Comparison of ENCODE assay signal across 1 cellular context in the genomic region with DNA sequence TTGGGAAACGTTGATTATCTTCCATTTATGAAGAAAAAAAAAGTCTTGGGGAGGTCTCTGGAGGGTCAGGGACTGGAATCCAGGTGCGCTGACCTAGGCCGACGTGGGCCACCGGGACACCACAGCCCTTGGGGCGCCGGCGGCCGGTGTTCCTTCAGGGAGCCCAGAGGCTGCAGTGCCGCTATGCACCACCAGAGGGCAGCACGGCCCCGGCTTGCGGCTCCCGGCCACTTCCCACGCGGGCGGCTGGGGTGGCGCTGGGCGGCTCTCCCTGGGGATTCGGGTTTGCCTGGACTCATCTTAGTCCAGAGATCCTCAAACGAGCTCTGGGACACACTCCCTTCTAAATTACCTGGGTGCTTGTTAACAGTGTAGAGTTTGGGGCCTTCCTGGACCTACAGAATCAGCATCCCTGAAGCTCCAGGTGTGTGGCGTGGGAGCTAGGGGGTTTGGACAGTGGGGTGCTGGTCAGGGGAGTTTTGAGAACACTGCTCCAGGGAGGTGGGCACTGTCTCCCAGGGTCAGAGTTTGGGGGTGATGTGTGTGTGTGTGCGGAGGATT.
TF ChIP-seq lines count a peak whose summit lies in the region.

No MANE protein-coding gene starts in this region.

TF ChIP-seq in HepG2, 621 proteins besides CTCF, POLR2A, EP300 and RAD21 (continued from another document and continues in another):
- TF ChIP-seq, protein P1, sequence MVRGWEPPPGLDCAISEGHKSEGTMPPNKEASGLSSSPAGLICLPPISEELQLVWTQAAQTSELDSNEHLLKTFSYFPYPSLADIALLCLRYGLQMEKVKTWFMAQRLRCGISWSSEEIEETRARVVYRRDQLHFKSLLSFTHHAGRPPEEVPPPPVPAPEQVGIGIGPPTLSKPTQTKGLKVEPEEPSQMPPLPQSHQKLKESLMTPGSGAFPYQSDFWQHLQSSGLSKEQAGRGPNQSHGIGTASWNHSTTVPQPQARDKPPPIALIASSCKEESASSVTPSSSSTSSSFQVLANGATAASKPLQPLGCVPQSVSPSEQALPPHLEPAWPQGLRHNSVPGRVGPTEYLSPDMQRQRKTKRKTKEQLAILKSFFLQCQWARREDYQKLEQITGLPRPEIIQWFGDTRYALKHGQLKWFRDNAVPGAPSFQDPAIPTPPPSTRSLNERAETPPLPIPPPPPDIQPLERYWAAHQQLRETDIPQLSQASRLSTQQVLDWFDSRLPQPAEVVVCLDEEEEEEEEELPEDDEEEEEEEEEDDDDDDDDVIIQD (CRISPR knock-in tag; IDR thresholded peaks at IDR 0.05; ENCODE audit: low read depth), result no peak
- TF ChIP-seq ATF7 (IDR thresholded peaks at IDR 0.05) (no peak), ATF7 (CRISPR knock-in tag; IDR thresholded peaks at IDR 0.05) (no peak), ZNF510 (CRISPR knock-in tag; IDR thresholded peaks at IDR 0.05; ENCODE audit: low read depth) (no peak), ZNF337 (CRISPR knock-in tag; IDR thresholded peaks at IDR 0.05; ENCODE audit: borderline replicate concordance, low read depth) (no peak), SYNCRIP (IDR thresholded peaks at IDR 0.05; ENCODE audit: insufficient read depth, low read depth, low read length) (no peak), TAF1 (CRISPR knock-in tag; IDR thresholded peaks at IDR 0.05) (no peak), ZNF713 (CRISPR knock-in tag; IDR thresholded peaks at IDR 0.05) (no peak), KAT2B (IDR thresholded peaks at IDR 0.05; ENCODE audit: borderline replicate concordance, low read depth, low read length) (no peak), ZNF598 (CRISPR knock-in tag; IDR thresholded peaks at IDR 0.05; ENCODE audit: borderline replicate concordance) (peak; percentile 89; the same call in 1 of the 2 replicates), FOXM1 (CRISPR knock-in tag; IDR thresholded peaks at IDR 0.05) (no peak), ZNF674 (CRISPR knock-in tag; IDR thresholded peaks at IDR 0.05; ENCODE audit: low read depth) (no peak), ZNF292 (CRISPR knock-in tag; IDR thresholded peaks at IDR 0.05; ENCODE audit: borderline replicate concordance, low read depth) (no peak), SALL1 (CRISPR knock-in tag; IDR thresholded peaks at IDR 0.05) (peak; percentile 73), HDAC6 (IDR thresholded peaks at IDR 0.05; ENCODE audit: low read depth, low read length) (no peak), ZNF3 (CRISPR knock-in tag; IDR thresholded peaks at IDR 0.05) (no peak), ZFAT (CRISPR knock-in tag; conservative IDR thresholded peaks at IDR 0.05) (no peak), EEA1 (CRISPR knock-in tag; IDR thresholded peaks at IDR 0.05; ENCODE audit: borderline replicate concordance) (peak; percentile 61; the same call in 1 of the 2 replicates), ATF1 (CRISPR knock-in tag; IDR thresholded peaks at IDR 0.05) (no peak), PLRG1 (conservative IDR thresholded peaks at IDR 0.05) (no peak), ZNF296 (CRISPR knock-in tag; conservative IDR thresholded peaks at IDR 0.05) (no peak), NFE2L2 (IDR thresholded peaks at IDR 0.05; ENCODE audit: low read length) (no peak), ZNF367 (CRISPR knock-in tag; IDR thresholded peaks at IDR 0.05; ENCODE audit: borderline replicate concordance) (no peak), ZNF558 (CRISPR knock-in tag; IDR thresholded peaks at IDR 0.05; ENCODE audit: borderline replicate concordance) (no peak), CEBPG (CRISPR knock-in tag; IDR thresholded peaks at IDR 0.05) (no peak), TOPORS (CRISPR knock-in tag; IDR thresholded peaks at IDR 0.05) (no peak), RCOR2 (CRISPR knock-in tag; IDR thresholded peaks at IDR 0.05) (no peak), MAF1 (CRISPR knock-in tag; IDR thresholded peaks at IDR 0.05; ENCODE audit: borderline replicate concordance) (no peak), ZNF251 (CRISPR knock-in tag; IDR thresholded peaks at IDR 0.05) (no peak), ZNF569 (CRISPR knock-in tag; IDR thresholded peaks at IDR 0.05; ENCODE audit: borderline replicate concordance) (no peak), SNAI1 (CRISPR knock-in tag; IDR thresholded peaks at IDR 0.05; ENCODE audit: borderline replicate concordance) (no peak), MED13 (CRISPR knock-in tag; IDR thresholded peaks at IDR 0.05) (no peak), ZNF10 (CRISPR knock-in tag; IDR thresholded peaks at IDR 0.05; ENCODE audit: borderline replicate concordance, low read depth) (no peak), MAFG (CRISPR knock-in tag; IDR thresholded peaks at IDR 0.05) (no peak; the same call in 1 of the 2 replicates), ZMYM4 (CRISPR knock-in tag; IDR thresholded peaks at IDR 0.05) (peak; percentile 19; the same call in 1 of the 2 replicates), TCF7 (IDR thresholded peaks at IDR 0.05; ENCODE audit: low read depth) (no peak), EZH2 (conservative IDR thresholded peaks at IDR 0.05; ENCODE audit: low read depth, low read length) (no peak; the same call in 1 of the 2 replicates), ZBTB8A (CRISPR knock-in tag; IDR thresholded peaks at IDR 0.05; ENCODE audit: borderline replicate concordance, low read depth) (no peak), ZNF883 (CRISPR knock-in tag; IDR thresholded peaks at IDR 0.05; ENCODE audit: not compliant biosample characterization) (no peak), ZFP90 (CRISPR knock-in tag; IDR thresholded peaks at IDR 0.05; ENCODE audit: borderline replicate concordance) (no peak)
- TF ChIP-seq, protein P2, sequence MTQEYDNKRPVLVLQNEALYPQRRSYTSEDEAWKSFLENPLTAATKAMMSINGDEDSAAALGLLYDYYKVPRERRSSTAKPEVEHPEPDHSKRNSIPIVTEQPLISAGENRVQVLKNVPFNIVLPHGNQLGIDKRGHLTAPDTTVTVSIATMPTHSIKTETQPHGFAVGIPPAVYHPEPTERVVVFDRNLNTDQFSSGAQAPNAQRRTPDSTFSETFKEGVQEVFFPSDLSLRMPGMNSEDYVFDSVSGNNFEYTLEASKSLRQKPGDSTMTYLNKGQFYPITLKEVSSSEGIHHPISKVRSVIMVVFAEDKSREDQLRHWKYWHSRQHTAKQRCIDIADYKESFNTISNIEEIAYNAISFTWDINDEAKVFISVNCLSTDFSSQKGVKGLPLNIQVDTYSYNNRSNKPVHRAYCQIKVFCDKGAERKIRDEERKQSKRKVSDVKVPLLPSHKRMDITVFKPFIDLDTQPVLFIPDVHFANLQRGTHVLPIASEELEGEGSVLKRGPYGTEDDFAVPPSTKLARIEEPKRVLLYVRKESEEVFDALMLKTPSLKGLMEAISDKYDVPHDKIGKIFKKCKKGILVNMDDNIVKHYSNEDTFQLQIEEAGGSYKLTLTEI (CRISPR knock-in tag; conservative IDR thresholded peaks at IDR 0.05), result no peak
- TF ChIP-seq, protein P3, sequence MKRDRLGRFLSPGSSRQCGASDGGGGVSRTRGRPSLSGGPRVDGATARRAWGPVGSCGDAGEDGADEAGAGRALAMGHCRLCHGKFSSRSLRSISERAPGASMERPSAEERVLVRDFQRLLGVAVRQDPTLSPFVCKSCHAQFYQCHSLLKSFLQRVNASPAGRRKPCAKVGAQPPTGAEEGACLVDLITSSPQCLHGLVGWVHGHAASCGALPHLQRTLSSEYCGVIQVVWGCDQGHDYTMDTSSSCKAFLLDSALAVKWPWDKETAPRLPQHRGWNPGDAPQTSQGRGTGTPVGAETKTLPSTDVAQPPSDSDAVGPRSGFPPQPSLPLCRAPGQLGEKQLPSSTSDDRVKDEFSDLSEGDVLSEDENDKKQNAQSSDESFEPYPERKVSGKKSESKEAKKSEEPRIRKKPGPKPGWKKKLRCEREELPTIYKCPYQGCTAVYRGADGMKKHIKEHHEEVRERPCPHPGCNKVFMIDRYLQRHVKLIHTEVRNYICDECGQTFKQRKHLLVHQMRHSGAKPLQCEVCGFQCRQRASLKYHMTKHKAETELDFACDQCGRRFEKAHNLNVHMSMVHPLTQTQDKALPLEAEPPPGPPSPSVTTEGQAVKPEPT (CRISPR knock-in tag; IDR thresholded peaks at IDR 0.05; ENCODE audit: low read depth), result no peak
- TF ChIP-seq, protein P4, sequence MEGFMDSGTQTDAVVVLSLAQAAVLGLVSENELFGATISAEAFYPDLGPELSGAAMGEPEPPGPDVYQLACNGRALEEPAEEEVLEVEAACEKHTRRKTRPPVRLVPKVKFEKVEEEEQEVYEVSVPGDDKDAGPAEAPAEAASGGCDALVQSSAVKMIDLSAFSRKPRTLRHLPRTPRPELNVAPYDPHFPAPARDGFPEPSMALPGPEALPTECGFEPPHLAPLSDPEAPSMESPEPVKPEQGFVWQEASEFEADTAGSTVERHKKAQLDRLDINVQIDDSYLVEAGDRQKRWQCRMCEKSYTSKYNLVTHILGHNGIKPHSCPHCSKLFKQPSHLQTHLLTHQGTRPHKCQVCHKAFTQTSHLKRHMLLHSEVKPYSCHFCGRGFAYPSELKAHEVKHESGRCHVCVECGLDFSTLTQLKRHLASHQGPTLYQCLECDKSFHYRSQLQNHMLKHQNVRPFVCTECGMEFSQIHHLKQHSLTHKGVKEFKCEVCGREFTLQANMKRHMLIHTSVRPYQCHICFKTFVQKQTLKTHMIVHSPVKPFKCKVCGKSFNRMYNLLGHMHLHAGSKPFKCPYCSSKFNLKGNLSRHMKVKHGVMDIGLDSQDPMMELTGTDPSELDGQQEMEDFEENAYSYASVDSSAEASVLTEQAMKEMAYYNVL (CRISPR knock-in tag; IDR thresholded peaks at IDR 0.05; ENCODE audit: borderline replicate concordance), result no peak
- TF ChIP-seq, protein P5, sequence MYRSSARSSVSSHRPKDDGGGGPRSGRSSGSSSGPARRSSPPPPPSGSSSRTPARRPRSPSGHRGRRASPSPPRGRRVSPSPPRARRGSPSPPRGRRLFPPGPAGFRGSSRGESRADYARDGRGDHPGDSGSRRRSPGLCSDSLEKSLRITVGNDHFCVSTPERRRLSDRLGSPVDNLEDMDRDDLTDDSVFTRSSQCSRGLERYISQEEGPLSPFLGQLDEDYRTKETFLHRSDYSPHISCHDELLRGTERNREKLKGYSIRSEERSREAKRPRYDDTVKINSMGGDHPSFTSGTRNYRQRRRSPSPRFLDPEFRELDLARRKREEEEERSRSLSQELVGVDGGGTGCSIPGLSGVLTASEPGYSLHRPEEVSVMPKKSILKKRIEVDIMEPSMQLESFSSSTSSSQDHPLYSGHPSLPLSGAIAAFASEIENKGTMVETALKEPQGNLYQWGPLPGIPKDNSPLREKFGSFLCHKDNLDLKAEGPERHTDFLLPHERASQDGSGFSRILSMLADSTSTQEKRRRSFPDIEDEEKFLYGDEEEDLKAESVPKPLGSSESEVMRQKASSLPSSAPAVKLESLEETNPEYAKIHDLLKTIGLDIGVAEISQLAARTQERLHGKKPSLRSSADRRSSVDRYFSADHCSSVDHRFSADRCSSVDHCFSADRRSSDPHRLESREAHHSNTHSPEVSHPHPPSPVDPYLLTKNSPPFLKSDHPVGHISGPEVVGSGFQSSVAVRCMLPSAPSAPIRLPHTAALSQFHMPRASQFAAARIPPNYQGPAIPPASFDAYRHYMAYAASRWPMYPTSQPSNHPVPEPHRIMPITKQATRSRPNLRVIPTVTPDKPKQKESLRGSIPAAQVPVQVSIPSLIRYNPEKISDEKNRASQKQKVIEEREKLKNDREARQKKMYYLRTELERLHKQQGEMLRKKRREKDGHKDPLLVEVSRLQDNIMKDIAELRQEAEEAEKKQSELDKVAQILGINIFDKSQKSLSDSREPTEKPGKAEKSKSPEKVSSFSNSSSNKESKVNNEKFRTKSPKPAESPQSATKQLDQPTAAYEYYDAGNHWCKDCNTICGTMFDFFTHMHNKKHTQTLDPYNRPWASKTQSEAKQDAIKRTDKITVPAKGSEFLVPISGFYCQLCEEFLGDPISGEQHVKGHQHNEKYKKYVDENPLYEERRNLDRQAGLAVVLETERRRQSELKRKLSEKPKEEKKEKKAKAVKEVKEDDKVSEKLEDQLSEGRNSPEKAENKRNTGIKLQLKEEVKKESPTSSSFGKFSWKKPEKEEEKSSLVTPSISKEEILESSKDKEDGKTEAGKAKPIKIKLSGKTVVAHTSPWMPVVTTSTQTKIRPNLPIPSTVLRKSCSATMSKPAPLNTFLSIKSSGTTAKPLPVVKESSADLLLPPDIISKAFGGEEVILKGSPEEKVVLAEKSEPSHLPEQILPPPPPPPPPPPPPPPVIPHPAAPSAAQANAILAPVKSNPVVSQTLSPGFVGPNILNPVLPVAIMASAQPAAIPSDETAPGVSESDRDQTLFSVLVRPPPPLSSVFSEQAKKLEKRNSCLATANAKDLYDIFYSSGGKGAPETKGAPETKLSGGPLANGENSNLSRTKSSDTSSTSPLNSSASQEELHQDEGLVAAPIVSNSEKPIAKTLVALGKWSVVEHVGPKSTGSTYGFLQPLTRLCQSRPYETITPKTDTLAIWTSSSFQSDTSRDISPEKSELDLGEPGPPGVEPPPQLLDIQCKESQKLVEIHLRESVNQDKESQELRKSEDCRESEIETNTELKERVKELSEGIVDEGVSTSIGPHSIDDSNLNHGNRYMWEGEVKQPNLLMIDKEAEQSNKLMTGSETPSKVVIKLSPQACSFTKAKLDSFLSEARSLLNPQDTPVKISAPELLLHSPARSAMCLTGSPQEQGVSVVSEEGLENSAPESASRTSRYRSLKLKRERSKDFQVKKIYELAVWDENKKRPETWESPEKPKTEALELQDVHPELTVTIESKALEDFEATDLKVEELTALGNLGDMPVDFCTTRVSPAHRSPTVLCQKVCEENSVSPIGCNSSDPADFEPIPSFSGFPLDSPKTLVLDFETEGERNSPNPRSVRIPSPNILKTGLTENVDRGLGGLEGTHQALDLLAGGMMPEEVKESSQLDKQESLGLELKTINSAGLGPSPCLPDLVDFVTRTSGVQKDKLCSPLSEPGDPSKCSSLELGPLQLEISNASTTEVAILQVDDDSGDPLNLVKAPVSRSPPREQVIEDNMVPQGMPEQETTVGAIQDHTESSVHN (CRISPR knock-in tag; IDR thresholded peaks at IDR 0.05), result no peak
- TF ChIP-seq, protein P6, sequence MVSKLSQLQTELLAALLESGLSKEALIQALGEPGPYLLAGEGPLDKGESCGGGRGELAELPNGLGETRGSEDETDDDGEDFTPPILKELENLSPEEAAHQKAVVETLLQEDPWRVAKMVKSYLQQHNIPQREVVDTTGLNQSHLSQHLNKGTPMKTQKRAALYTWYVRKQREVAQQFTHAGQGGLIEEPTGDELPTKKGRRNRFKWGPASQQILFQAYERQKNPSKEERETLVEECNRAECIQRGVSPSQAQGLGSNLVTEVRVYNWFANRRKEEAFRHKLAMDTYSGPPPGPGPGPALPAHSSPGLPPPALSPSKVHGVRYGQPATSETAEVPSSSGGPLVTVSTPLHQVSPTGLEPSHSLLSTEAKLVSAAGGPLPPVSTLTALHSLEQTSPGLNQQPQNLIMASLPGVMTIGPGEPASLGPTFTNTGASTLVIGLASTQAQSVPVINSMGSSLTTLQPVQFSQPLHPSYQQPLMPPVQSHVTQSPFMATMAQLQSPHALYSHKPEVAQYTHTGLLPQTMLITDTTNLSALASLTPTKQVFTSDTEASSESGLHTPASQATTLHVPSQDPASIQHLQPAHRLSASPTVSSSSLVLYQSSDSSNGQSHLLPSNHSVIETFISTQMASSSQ (IDR thresholded peaks at IDR 0.05; ENCODE audit: low read depth), result no peak
- TF ChIP-seq, protein P6 (CRISPR knock-in tag; IDR thresholded peaks at IDR 0.05; ENCODE audit: borderline replicate concordance), result no peak
